21 cellular contexts compared by ENCODE assay signal in the genomic region with DNA sequence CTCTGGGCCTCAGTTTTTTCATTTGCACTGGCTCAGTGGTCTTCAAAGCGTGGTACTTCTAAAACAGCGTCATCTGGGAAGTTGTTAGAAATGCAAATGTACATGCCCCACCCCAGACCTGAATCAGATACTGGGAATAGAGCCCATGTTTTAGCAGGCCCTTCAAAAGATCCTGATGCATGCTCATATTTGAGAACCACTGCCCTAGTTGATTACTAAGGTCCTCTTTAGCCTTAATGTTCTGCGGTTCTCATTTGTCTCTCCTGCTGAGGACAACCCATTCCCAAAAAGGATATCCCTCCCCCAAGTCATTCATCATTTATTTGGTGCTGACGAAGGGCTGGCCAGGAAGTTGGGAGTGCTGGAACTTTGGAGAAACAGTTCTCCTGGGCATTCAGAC.
A peak's percentile ranks its signal among the peaks of the same experiment; 100 is the strongest.
DNase-seq lines count a peak whose midpoint lies in the region; ATAC-seq and TF ChIP-seq lines count a peak whose summit lies in the region.
"Had no signal": no experiment of that assay in that cellular context is flagged by ENCODE, and none has a peak within 500 bp of the region (broad histone marks: within the 10 kb centered on the region; RNA-seq: fewer than 3 reads in every experiment).

No MANE protein-coding gene starts in this region.

- no peak overlapping the region for H3K4me3 Mint-ChIP-seq in activated naive CD8-positive, alpha-beta T cell treated with anti-CD3 and anti-CD28 coated beads for 36 hours
- H3K4me3 Mint-ChIP-seq: activated CD4-positive, alpha-beta T cell treated with anti-CD3 and anti-CD28 coated beads, Interleukin-2, amount 10 ng/mL, durations not matched to agents 7 days and 5 days; activated naive CD4-positive, alpha-beta T cell treated with anti-CD3 and anti-CD28 coated beads for 36 hours had no signal

- POLR2A ChIA-PET in PC-3 (lab: Charles Lee; ENCODE audit: unreplicated experiment), result no interaction called here

- H3K4me1 Mint-ChIP-seq in activated naive CD8-positive, alpha-beta T cell treated with anti-CD3 and anti-CD28 coated beads for 36 hours, result no peaks in the 10 kb centered on the region
- H3K4me1 Mint-ChIP-seq: activated CD4-positive, alpha-beta T cell treated with anti-CD3 and anti-CD28 coated beads, Interleukin-2, amount 10 ng/mL, durations not matched to agents 7 days and 5 days had no signal

- H4K20me1 ChIP-seq in PC-3 (ENCODE audit: low read length), result no peaks in the 10 kb centered on the region

- peak overlapping the region; percentile 39 for H3K4me3 ChIP-seq in PC-3 (ENCODE audit: low read length)
- no peak overlapping the region for H3K4me3 ChIP-seq in cardiac fibroblast (replicated peaks in 1 of 2; ENCODE audit: low read depth in 2 of 2, low read length in 2 of 2)
- H3K4me3 ChIP-seq in aorta (ENCODE audit: low read length in 2 of 2), result no peak overlapping the region
- H3K4me3 ChIP-seq: cardiac muscle cell, mucosa of descending colon, vagina had no signal

- H3K27me3 Mint-ChIP-seq in activated naive CD8-positive, alpha-beta T cell treated with anti-CD3 and anti-CD28 coated beads for 36 hours, result peaks cover 2% of the 10 kb centered on the region
- H3K27me3 Mint-ChIP-seq: activated CD4-positive, alpha-beta T cell treated with anti-CD3 and anti-CD28 coated beads, Interleukin-2, amount 10 ng/mL, durations not matched to agents 7 days and 5 days had no signal

- H3K27ac ChIP-seq in PC-3 (ENCODE audit: low read length) (peak overlapping the region; percentile 92), aorta (ENCODE audit: low read depth in 1 of 2, low read length in 2 of 2) (no peak overlapping the region)
- H3K27ac ChIP-seq: cardiac muscle cell, vagina had no signal

- no peaks in the 10 kb centered on the region for H3K36me3 ChIP-seq in PC-3 (ENCODE audit: low read depth, low read length)
- no peaks in the 10 kb centered on the region for H3K36me3 ChIP-seq in aorta (ENCODE audit: control insufficient read depth in 1 of 2, insufficient read depth in 2 of 2, low read length in 1 of 2)
- H3K36me3 ChIP-seq: cardiac muscle cell, vagina had no signal

- H3K27ac Mint-ChIP-seq in activated naive CD8-positive, alpha-beta T cell treated with anti-CD3 and anti-CD28 coated beads for 36 hours, result no peak overlapping the region
- H3K27ac Mint-ChIP-seq: activated CD4-positive, alpha-beta T cell treated with anti-CD3 and anti-CD28 coated beads, Interleukin-2, amount 10 ng/mL, durations not matched to agents 7 days and 5 days; activated naive CD4-positive, alpha-beta T cell treated with anti-CD3 and anti-CD28 coated beads for 36 hours had no signal

- no peaks in the 10 kb centered on the region for H3K9me2 ChIP-seq in PC-3 (replicated peaks; ENCODE audit: low read length)

- CTCF ChIA-PET in PC-3 (lab: Charles Lee), result interaction anchor here (0.5 kb wide), 1 partner anchor 10 kb away, joined by 3 read pairs; no protein-coding TSS in a partner anchor

- H2AFZ ChIP-seq in PC-3 (ENCODE audit: low read length), result peak overlapping the region; percentile 59

- peak overlapping the region; percentile 56 for H3K9ac ChIP-seq in PC-3 (ENCODE audit: low read length)

- intact Hi-C loops in PC-3 (cut with micrococcal nuclease), result no loop called here
- intact Hi-C loops in aorta (cut with DNase I), result no loop called here

- DNase-seq in EH (ENCODE audit: low read depth), result peak; percentile 69
- DNase-seq in PC-3, result peak; percentile 62
- DNase-seq in cardiac fibroblast (ENCODE audit: low read depth in 2 of 2), result peak; percentile 39 to 48
- DNase-seq in omental fat pad (ENCODE audit: low spot score), result no peak
- no peak for DNase-seq in activated naive CD8-positive, alpha-beta T cell treated with anti-CD3 and anti-CD28 coated beads for 36 hours
- DNase-seq in CD1c-positive myeloid dendritic cell (ENCODE audit: extremely low spot score), result no peak
- no peak for DNase-seq in aorta
- DNase-seq: activated CD4-positive, alpha-beta T cell treated with anti-CD3 and anti-CD28 coated beads, Interleukin-2, amount 10 ng/mL, durations not matched to agents 7 days and 5 days; activated naive CD4-positive, alpha-beta T cell treated with anti-CD3 and anti-CD28 coated beads for 36 hours; activated T-cell treated with anti-CD3 and anti-CD28 coated beads for 4 hours; effector CD8-positive, alpha-beta T cell; KBM-7; left colon; mucosa of descending colon; NCI-H1105; NCI-H2107; NCI-H526 treated with DMSO at 0.1 percent for 48 hours; right cardiac atrium had no signal

- H3F3A ChIP-seq in PC-3 (ENCODE audit: low read length, unreplicated experiment), result peaks cover 14% of the 10 kb centered on the region

- H3K4me1 ChIP-seq in PC-3 (ENCODE audit: insufficient read depth, low read length), result peaks cover 18% of the 10 kb centered on the region
- no peaks in the 10 kb centered on the region for H3K4me1 ChIP-seq in aorta (ENCODE audit: control insufficient read depth in 1 of 2, insufficient read depth in 2 of 2, low read length in 2 of 2)

- BruUV-seq in PC-3 (replicated peaks; lab: Mats Ljungman, UMichigan), result no TSS peak

- H3K36me3 Mint-ChIP-seq in activated naive CD8-positive, alpha-beta T cell treated with anti-CD3 and anti-CD28 coated beads for 36 hours, result no peaks in the 10 kb centered on the region

- no peaks in the 10 kb centered on the region for H3K9me3 Mint-ChIP-seq in activated naive CD8-positive, alpha-beta T cell treated with anti-CD3 and anti-CD28 coated beads for 36 hours
- H3K9me3 Mint-ChIP-seq: activated CD4-positive, alpha-beta T cell treated with anti-CD3 and anti-CD28 coated beads, Interleukin-2, amount 10 ng/mL, durations not matched to agents 7 days and 5 days; activated naive CD4-positive, alpha-beta T cell treated with anti-CD3 and anti-CD28 coated beads for 36 hours had no signal

- TF ChIP-seq CTCF in PC-3 (conservative IDR thresholded peaks at IDR 0.05; ENCODE audit: low read depth, low read length) (no peak), cardiac fibroblast (IDR thresholded peaks at IDR 0.05; ENCODE audit: low read depth, low read length) (no peak), omental fat pad (IDR thresholded peaks at IDR 0.05) (no peak)

- no peaks in the 10 kb centered on the region for H3K79me2 ChIP-seq in PC-3 (ENCODE audit: low read length)

- 37 to 42% methylated on average over 4 of the region's 4 CpGs for WGBS in aorta, 2 donors

- no peaks in the 10 kb centered on the region for H3K9me3 ChIP-seq in PC-3 (ENCODE audit: low read length)
- no peaks in the 10 kb centered on the region for H3K9me3 ChIP-seq in aorta (ENCODE audit: control insufficient read depth, low read length)
- H3K9me3 ChIP-seq: mucosa of descending colon, vagina had no signal

- peak overlapping the region; percentile 73 for H3K4me2 ChIP-seq in PC-3 (ENCODE audit: low read length)

- ATAC-seq in PC-3 (peak; percentile 74), omental fat pad (ENCODE audit: low FRiP score) (peak; percentile 73), aorta (ENCODE audit: low FRiP score) (no peak), GM21526 (IDR thresholded peaks at IDR 0.05; ENCODE audit: low FRiP score, unreplicated experiment) (no peak)
- ATAC-seq: left colon, mucosa of descending colon, right cardiac atrium had no signal

- H3K27me3 ChIP-seq in PC-3 (ENCODE audit: low read length) (no peaks in the 10 kb centered on the region), aorta (ENCODE audit: control insufficient read depth in 1 of 2, insufficient read depth in 2 of 2, low read length in 1 of 2) (no peaks in the 10 kb centered on the region)
- H3K27me3 ChIP-seq: cardiac muscle cell, vagina had no signal

Comparison
In these comparisons a context has a peak if more than half of its experiments do, and no peak if none do; other contexts are left out.
1. DNase-seq: peak in EH (single experiment), PC-3 (single experiment) and cardiac fibroblast (2 of 2); none in omental fat pad (single experiment), activated naive CD8-positive, alpha-beta T cell treated with anti-CD3 and anti-CD28 coated beads for 36 hours (single experiment), CD1c-positive myeloid dendritic cell (single experiment) and aorta (0 of 2).
2. ATAC-seq: peak in PC-3 (single experiment) and omental fat pad (single experiment); none in aorta (single experiment) and GM21526 (single experiment).